1 cellular context compared by ENCODE assay signal in genomic region chr4:39043058-39043696, GRCh38.
TF ChIP-seq lines count a peak whose summit lies in the region.

No MANE protein-coding gene starts in this region.

TF ChIP-seq in HepG2, 621 proteins besides CTCF, POLR2A, EP300 and RAD21 (continued from another document and continues in another):
- TF ChIP-seq ZNF512 (CRISPR knock-in tag; IDR thresholded peaks at IDR 0.05) (no peak), ZNF629 (CRISPR knock-in tag; conservative IDR thresholded peaks at IDR 0.05) (no peak), MXD1 (CRISPR knock-in tag; IDR thresholded peaks at IDR 0.05) (no peak), FOXO4 (CRISPR knock-in tag; conservative IDR thresholded peaks at IDR 0.05) (no peak), RXRB (CRISPR knock-in tag; IDR thresholded peaks at IDR 0.05; ENCODE audit: borderline replicate concordance) (peak; percentile 63), ISL2 (CRISPR knock-in tag; IDR thresholded peaks at IDR 0.05) (peak; percentile 58; the same call in 1 of the 2 replicates), TBX2 (CRISPR knock-in tag; IDR thresholded peaks at IDR 0.05; ENCODE audit: borderline replicate concordance) (peak; percentile 62; the same call in 1 of the 2 replicates), MTF2 (CRISPR knock-in tag; IDR thresholded peaks at IDR 0.05; ENCODE audit: borderline replicate concordance) (no peak), SPEN (CRISPR knock-in tag; IDR thresholded peaks at IDR 0.05; ENCODE audit: low read depth) (no peak), ZBTB8A (CRISPR knock-in tag; IDR thresholded peaks at IDR 0.05; ENCODE audit: borderline replicate concordance, low read depth) (no peak), ZNF800 (CRISPR knock-in tag; IDR thresholded peaks at IDR 0.05) (no peak), ZNF543 (CRISPR knock-in tag; IDR thresholded peaks at IDR 0.05) (no peak), MYNN (CRISPR knock-in tag; IDR thresholded peaks at IDR 0.05; ENCODE audit: low read depth) (no peak), ZFAT (CRISPR knock-in tag; conservative IDR thresholded peaks at IDR 0.05) (no peak), ZNF891 (CRISPR knock-in tag; IDR thresholded peaks at IDR 0.05) (no peak), GPBP1L1 (CRISPR knock-in tag; IDR thresholded peaks at IDR 0.05) (no peak), PRMT3 (CRISPR knock-in tag; IDR thresholded peaks at IDR 0.05; ENCODE audit: borderline replicate concordance, low read depth) (no peak), ARHGAP35 (CRISPR knock-in tag; IDR thresholded peaks at IDR 0.05; ENCODE audit: borderline replicate concordance) (no peak), GTF2F1 (IDR thresholded peaks at IDR 0.05; ENCODE audit: low read length) (no peak), HNF1B (CRISPR knock-in tag; IDR thresholded peaks at IDR 0.05) (no peak), SP140L (CRISPR knock-in tag; IDR thresholded peaks at IDR 0.05; ENCODE audit: borderline replicate concordance) (no peak), PTBP1 (IDR thresholded peaks at IDR 0.05; ENCODE audit: low read depth, low read length, poor library complexity, severe bottlenecking) (no peak), ZUFSP (CRISPR knock-in tag; IDR thresholded peaks at IDR 0.05; ENCODE audit: borderline replicate concordance) (no peak), TRIM22 (IDR thresholded peaks at IDR 0.05) (no peak), ZNF30 (CRISPR knock-in tag; IDR thresholded peaks at IDR 0.05) (no peak), ZNF33A (CRISPR knock-in tag; IDR thresholded peaks at IDR 0.05; ENCODE audit: borderline replicate concordance) (no peak), CEBPG (CRISPR knock-in tag; IDR thresholded peaks at IDR 0.05) (no peak), CREBL2 (CRISPR knock-in tag; IDR thresholded peaks at IDR 0.05; ENCODE audit: borderline replicate concordance) (no peak), ZNF496 (CRISPR knock-in tag; IDR thresholded peaks at IDR 0.05; ENCODE audit: insufficient replicate concordance) (no peak), ATF1 (CRISPR knock-in tag; IDR thresholded peaks at IDR 0.05) (0 out of 2 replicates have a peak, but pooled peaks have one; percentile 55), TP53 (CRISPR knock-in tag; conservative IDR thresholded peaks at IDR 0.05) (no peak), FOXK1 (CRISPR knock-in tag; IDR thresholded peaks at IDR 0.05; ENCODE audit: borderline replicate concordance, low read depth) (no peak), ZNF225 (CRISPR knock-in tag; IDR thresholded peaks at IDR 0.05) (no peak), ZSCAN31 (CRISPR knock-in tag; IDR thresholded peaks at IDR 0.05; ENCODE audit: low read depth) (no peak), HMG20B (CRISPR knock-in tag; conservative IDR thresholded peaks at IDR 0.05) (0 out of 2 replicates have a peak, but pooled peaks have one; percentile 51), KLF12 (CRISPR knock-in tag; IDR thresholded peaks at IDR 0.05; ENCODE audit: borderline replicate concordance) (no peak), ZNF816 (CRISPR knock-in tag; IDR thresholded peaks at IDR 0.05; ENCODE audit: borderline replicate concordance) (no peak), HDAC6 (IDR thresholded peaks at IDR 0.05; ENCODE audit: low read depth, low read length) (no peak), ZFP82 (CRISPR knock-in tag; IDR thresholded peaks at IDR 0.05; ENCODE audit: borderline replicate concordance) (no peak), ZNF775 (CRISPR knock-in tag; IDR thresholded peaks at IDR 0.05; ENCODE audit: borderline replicate concordance) (no peak), GLMP (CRISPR knock-in tag; IDR thresholded peaks at IDR 0.05; ENCODE audit: borderline replicate concordance) (no peak), HOXA9 (CRISPR knock-in tag; IDR thresholded peaks at IDR 0.05; ENCODE audit: borderline replicate concordance) (no peak), TAF15 (IDR thresholded peaks at IDR 0.05; ENCODE audit: low read depth, low read length, poor library complexity, severe bottlenecking) (no peak)
- TF ChIP-seq, protein P1, sequence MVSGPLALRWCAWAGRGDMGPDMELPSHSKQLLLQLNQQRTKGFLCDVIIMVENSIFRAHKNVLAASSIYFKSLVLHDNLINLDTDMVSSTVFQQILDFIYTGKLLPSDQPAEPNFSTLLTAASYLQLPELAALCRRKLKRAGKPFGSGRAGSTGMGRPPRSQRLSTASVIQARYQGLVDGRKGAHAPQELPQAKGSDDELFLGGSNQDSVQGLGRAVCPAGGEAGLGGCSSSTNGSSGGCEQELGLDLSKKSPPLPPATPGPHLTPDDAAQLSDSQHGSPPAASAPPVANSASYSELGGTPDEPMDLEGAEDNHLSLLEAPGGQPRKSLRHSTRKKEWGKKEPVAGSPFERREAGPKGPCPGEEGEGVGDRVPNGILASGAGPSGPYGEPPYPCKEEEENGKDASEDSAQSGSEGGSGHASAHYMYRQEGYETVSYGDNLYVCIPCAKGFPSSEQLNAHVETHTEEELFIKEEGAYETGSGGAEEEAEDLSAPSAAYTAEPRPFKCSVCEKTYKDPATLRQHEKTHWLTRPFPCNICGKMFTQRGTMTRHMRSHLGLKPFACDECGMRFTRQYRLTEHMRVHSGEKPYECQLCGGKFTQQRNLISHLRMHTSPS (CRISPR knock-in tag; IDR thresholded peaks at IDR 0.05; ENCODE audit: low read depth) = no peak
- TF ChIP-seq, protein P2, sequence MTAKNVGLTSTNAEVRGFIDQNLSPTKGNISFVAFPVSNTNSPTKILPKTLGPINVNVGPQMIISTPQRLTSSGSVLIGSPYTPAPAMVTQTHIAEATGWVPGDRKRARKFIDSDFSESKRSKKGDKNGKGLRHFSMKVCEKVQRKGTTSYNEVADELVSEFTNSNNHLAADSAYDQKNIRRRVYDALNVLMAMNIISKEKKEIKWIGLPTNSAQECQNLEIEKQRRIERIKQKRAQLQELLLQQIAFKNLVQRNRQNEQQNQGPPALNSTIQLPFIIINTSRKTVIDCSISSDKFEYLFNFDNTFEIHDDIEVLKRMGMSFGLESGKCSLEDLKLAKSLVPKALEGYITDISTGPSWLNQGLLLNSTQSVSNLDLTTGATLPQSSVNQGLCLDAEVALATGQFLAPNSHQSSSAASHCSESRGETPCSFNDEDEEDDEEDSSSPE (CRISPR knock-in tag; IDR thresholded peaks at IDR 0.05) = no peak
- TF ChIP-seq, protein P3, sequence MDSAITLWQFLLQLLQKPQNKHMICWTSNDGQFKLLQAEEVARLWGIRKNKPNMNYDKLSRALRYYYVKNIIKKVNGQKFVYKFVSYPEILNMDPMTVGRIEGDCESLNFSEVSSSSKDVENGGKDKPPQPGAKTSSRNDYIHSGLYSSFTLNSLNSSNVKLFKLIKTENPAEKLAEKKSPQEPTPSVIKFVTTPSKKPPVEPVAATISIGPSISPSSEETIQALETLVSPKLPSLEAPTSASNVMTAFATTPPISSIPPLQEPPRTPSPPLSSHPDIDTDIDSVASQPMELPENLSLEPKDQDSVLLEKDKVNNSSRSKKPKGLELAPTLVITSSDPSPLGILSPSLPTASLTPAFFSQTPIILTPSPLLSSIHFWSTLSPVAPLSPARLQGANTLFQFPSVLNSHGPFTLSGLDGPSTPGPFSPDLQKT (CRISPR knock-in tag; IDR thresholded peaks at IDR 0.05; ENCODE audit: borderline replicate concordance) = no peak
- TF ChIP-seq, protein P4, sequence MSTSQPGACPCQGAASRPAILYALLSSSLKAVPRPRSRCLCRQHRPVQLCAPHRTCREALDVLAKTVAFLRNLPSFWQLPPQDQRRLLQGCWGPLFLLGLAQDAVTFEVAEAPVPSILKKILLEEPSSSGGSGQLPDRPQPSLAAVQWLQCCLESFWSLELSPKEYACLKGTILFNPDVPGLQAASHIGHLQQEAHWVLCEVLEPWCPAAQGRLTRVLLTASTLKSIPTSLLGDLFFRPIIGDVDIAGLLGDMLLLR (CRISPR knock-in tag; IDR thresholded peaks at IDR 0.05) = no peak
